Comparison of ENCODE assay signal across 18 cellular contexts in genomic region chr3:50220109-50220508, GRCh38. TPM values are rescaled to one million over a fixed set of nuclear protein-coding genes. Genes with fewer than 3 reads are reported as not detected.
DNase-seq lines count a peak whose midpoint lies in the region; ATAC-seq, FAIRE-seq and TF ChIP-seq lines count a peak whose summit lies in the region.
"Had no signal": no experiment of that assay in that cellular context is flagged by ENCODE, and none has a peak within 500 bp of the region (broad histone marks: within the 10 kb centered on the region; RNA-seq: fewer than 3 reads in every experiment).

No MANE protein-coding gene starts in this region.

- H3K27me3 ChIP-seq in H1 (replicated peaks in 1 of 4; ENCODE audit: control insufficient read depth in 3 of 4, extremely low read depth in 1 of 4, insufficient read depth in 3 of 4, low read length in 3 of 4), result peaks cover 0 to 2% (median 0%) of the 10 kb centered on the region in 4 experiments; a peak in 1 of 7 replicates
- peaks cover 0 to 31% (median 2%) of the 10 kb centered on the region in 3 experiments for H3K27me3 ChIP-seq in neuronal stem cell (ENCODE audit: control insufficient read depth in 3 of 3, insufficient read depth in 3 of 3, low read depth in 1 of 3, low read length in 3 of 3)
- no peaks in the 10 kb centered on the region for H3K27me3 ChIP-seq in brain microvascular endothelial cell (replicated peaks)
- no peaks in the 10 kb centered on the region for H3K27me3 ChIP-seq in small intestine (ENCODE audit: control insufficient read depth in 2 of 2, insufficient read depth in 2 of 2, low read length in 2 of 2)

- peaks cover 11% of the 10 kb centered on the region for H3K27me3 Mint-ChIP-seq in activated naive CD8-positive, alpha-beta T cell treated with anti-CD3 and anti-CD28 coated beads, Interleukin-2, amount 10 ng/mL, durations not matched to agents 7 days and 5 days
- H3K27me3 Mint-ChIP-seq in activated naive CD8-positive, alpha-beta T cell treated with anti-CD3 and anti-CD28 coated beads, Interleukin-2, amount 50 U/mL, for 24 hours, result peaks cover 8% of the 10 kb centered on the region

- H3K4ac ChIP-seq in H1 (replicated peaks; ENCODE audit: insufficient read length, low read depth, low read length) (no peak overlapping the region), neuronal stem cell (ENCODE audit: low read length) (no peak overlapping the region)

- no peak for ATAC-seq in activated naive CD8-positive, alpha-beta T cell treated with anti-CD3 and anti-CD28 coated beads, Interleukin-2, amount 10 ng/mL, durations not matched to agents 7 days and 5 days (ENCODE audit: low read depth)
- no peak for ATAC-seq in activated naive CD8-positive, alpha-beta T cell treated with anti-CD3 and anti-CD28 coated beads, Interleukin-2, amount 50 U/mL, for 24 hours

- H3K27ac ChIP-seq in H1 (ENCODE audit: low read depth, low read length) (no peak overlapping the region), neuronal stem cell (replicated peaks; ENCODE audit: low read length) (no peak overlapping the region), brain microvascular endothelial cell (no peak overlapping the region), small intestine (ENCODE audit: low read depth in 1 of 2, low read length in 1 of 2) (no peak overlapping the region)
- H3K27ac ChIP-seq: 22Rv1, C4-2B had no signal

- H4K8ac ChIP-seq in H1 (ENCODE audit: extremely low read depth, insufficient read depth, low read length) (no peak overlapping the region), neuronal stem cell (ENCODE audit: low read depth, low read length) (no peak overlapping the region)

- TF ChIP-seq EP300 in H1 (IDR thresholded peaks at IDR 0.05; ENCODE audit: borderline replicate concordance in 1 of 2, low read depth in 2 of 2, low read length in 2 of 2), result no peak

- H3K4me2 ChIP-seq in H1 (ENCODE audit: insufficient read depth in 1 of 2, low read depth in 2 of 2, low read length in 2 of 2) (no peak overlapping the region), neuronal stem cell (ENCODE audit: insufficient read depth, low read length, poor library complexity, severe bottlenecking) (no peak overlapping the region)

- H3K23ac ChIP-seq in H1 (ENCODE audit: insufficient read length), result no peak overlapping the region
- H3K23ac ChIP-seq in neuronal stem cell (ENCODE audit: low read depth, low read length, poor library complexity), result peak overlapping the region; percentile 57

- TF ChIP-seq POLR2A in H1 (IDR thresholded peaks at IDR 0.05; ENCODE audit: control extremely low read depth in 1 of 2, low read depth in 2 of 2, low read length in 2 of 2), result no peak

- peak overlapping the region; percentile 35; the same call in 1 of the 2 replicates for H2BK5ac ChIP-seq in H1 (ENCODE audit: low read depth, low read length)
- H2BK5ac ChIP-seq in neuronal stem cell (ENCODE audit: low read length), result no peak overlapping the region

- no peak overlapping the region for H3K4me3 ChIP-seq in H1 (ENCODE audit: extremely low read depth in 1 of 4, insufficient read depth in 2 of 4, low read depth in 3 of 4, low read length in 4 of 4)
- no peak overlapping the region for H3K4me3 ChIP-seq in neuronal stem cell (ENCODE audit: low read length in 2 of 2)
- H3K4me3 ChIP-seq in brain microvascular endothelial cell (ENCODE audit: low read depth, low read length), result no peak overlapping the region
- no peak overlapping the region for H3K4me3 ChIP-seq in small intestine (ENCODE audit: low read depth in 1 of 2, low read length in 2 of 2)

- H3K23me2 ChIP-seq in H1 (ENCODE audit: low read depth, low read length), result no peaks in the 10 kb centered on the region

- H3K4me3 Mint-ChIP-seq in activated naive CD8-positive, alpha-beta T cell treated with anti-CD3 and anti-CD28 coated beads, Interleukin-2, amount 10 ng/mL, durations not matched to agents 7 days and 5 days, result no peak overlapping the region
- H3K4me3 Mint-ChIP-seq in activated naive CD8-positive, alpha-beta T cell treated with anti-CD3 and anti-CD28 coated beads, Interleukin-2, amount 50 U/mL, for 24 hours, result no peak overlapping the region

- H3K14ac ChIP-seq in H1 (ENCODE audit: insufficient read length) (no peak overlapping the region), neuronal stem cell (ENCODE audit: low read length) (peak overlapping the region; percentile 58)

- H4K91ac ChIP-seq in H1 (replicated peaks; ENCODE audit: insufficient read length, low read length) (no peak overlapping the region), neuronal stem cell (ENCODE audit: low read depth, low read length, poor library complexity) (no peak overlapping the region)

- WGBS in H1 (ENCODE audit: extremely low coverage in 1 of 2, insufficient coverage in 1 of 2, insufficient read length in 1 of 2, insufficient replicate concordance in 2 of 2, low coverage in 1 of 2, low lambda C conversion rate in 2 of 2, missing lambda C conversion rate in 1 of 2), 2 experiments, result 89% methylated on average over 6 of the region's 6 CpGs; no CpG with 5 or more reads in 1 of the 2 experiments
- no CpG with 5 or more reads among the region's 6 CpGs for WGBS in neuronal stem cell (ENCODE audit: extremely low coverage in 2 of 2, insufficient read length in 2 of 2, insufficient replicate concordance in 1 of 2), 2 donors
- 78 to 88% (median 78%) methylated on average over 6 of the region's 6 CpGs for WGBS in small intestine, 3 donors

- H2AFZ ChIP-seq in H1 (ENCODE audit: low read length) (no peak overlapping the region), neuronal stem cell (ENCODE audit: low read length) (peak overlapping the region; percentile 0)

- H2BK120ac ChIP-seq in H1 (replicated peaks; ENCODE audit: low read depth, low read length), result no peak overlapping the region
- no peak overlapping the region for H2BK120ac ChIP-seq in neuronal stem cell (ENCODE audit: low read depth, low read length)

- POLR2A ChIA-PET in activated naive CD8-positive, alpha-beta T cell treated with anti-CD3 and anti-CD28 coated beads, Interleukin-2, amount 10 ng/mL, durations not matched to agents 7 days and 5 days (lab: Charles Lee), result interaction anchor here (1.3 to 2.4 kb wide), 2 partner anchors 25 to 27 kb away, joined by 3 to 12 read pairs; no protein-coding TSS in a partner anchor
- POLR2A ChIA-PET in H1 (lab: Charles Lee; ENCODE audit: partially characterized antibody), result interaction anchor here (1.0 to 3.9 kb wide), 3 partner anchors 9 to 65 kb away, joined by 3 to 23 read pairs (median 10); no protein-coding TSS in a partner anchor

- H3K4me1 ChIP-seq in H1 (replicated peaks in 1 of 4; ENCODE audit: control insufficient read depth in 3 of 4, insufficient read depth in 4 of 4, low read length in 3 of 4), result peaks cover 0 to 3% (median 1%) of the 10 kb centered on the region in 4 experiments; a peak in 5 of 7 replicates
- H3K4me1 ChIP-seq in neuronal stem cell (ENCODE audit: control insufficient read depth in 2 of 2, insufficient read depth in 1 of 2, low read depth in 1 of 2, low read length in 2 of 2), result peaks cover 0 to 18% of the 10 kb centered on the region in 2 donors
- H3K4me1 ChIP-seq in small intestine (ENCODE audit: control insufficient read depth in 2 of 2, insufficient read depth in 1 of 2, low read depth in 1 of 2, low read length in 1 of 2), result no peaks in the 10 kb centered on the region

- no peak for TF ChIP-seq RAD21 in H1 (IDR thresholded peaks at IDR 0.05 in 1 of 2, conservative IDR thresholded peaks at IDR 0.05 in 1 of 2; ENCODE audit: low read depth in 2 of 2, low read length in 2 of 2)

- no peak for DNase-seq in activated naive CD8-positive, alpha-beta T cell treated with anti-CD3 and anti-CD28 coated beads, Interleukin-2, amount 10 ng/mL, durations not matched to agents 7 days and 5 days
- DNase-seq in activated naive CD8-positive, alpha-beta T cell treated with anti-CD3 and anti-CD28 coated beads, Interleukin-2, amount 50 U/mL, for 24 hours, result no peak
- DNase-seq in H1 (ENCODE audit: low read depth in 1 of 2, low spot score in 2 of 2), result no peak
- no peak for DNase-seq in neuronal stem cell (ENCODE audit: low spot score)
- DNase-seq in brain microvascular endothelial cell, result no peak
- DNase-seq in small intestine, result no peak
- DNase-seq: AML-193, DND-41, GOT3, NCI-H1105, NCI-H1694, NCI-H510A treated with DMSO at 0.1 percent for 48 hours, NCI-H774, OCI-M1, SHP77 treated with DMSO at 0.1 percent for 48 hours had no signal

- H3K56ac ChIP-seq in H1 (replicated peaks; ENCODE audit: insufficient read length, low read depth, low read length), result no peak overlapping the region

- no peaks in the 10 kb centered on the region for H3K36me3 ChIP-seq in H1 (ENCODE audit: control insufficient read depth in 2 of 4, insufficient read depth in 4 of 4, low read length in 3 of 4)
- H3K36me3 ChIP-seq in neuronal stem cell (replicated peaks in 1 of 2; ENCODE audit: control insufficient read depth in 2 of 2, insufficient read depth in 2 of 2, low read length in 2 of 2), result no peaks in the 10 kb centered on the region
- no peaks in the 10 kb centered on the region for H3K36me3 ChIP-seq in brain microvascular endothelial cell (replicated peaks)
- H3K36me3 ChIP-seq in small intestine (ENCODE audit: control insufficient read depth in 2 of 2, insufficient read depth in 2 of 2, low read length in 2 of 2), result no peaks in the 10 kb centered on the region

- no peaks in the 10 kb centered on the region for H3K9me3 Mint-ChIP-seq in activated naive CD8-positive, alpha-beta T cell treated with anti-CD3 and anti-CD28 coated beads, Interleukin-2, amount 10 ng/mL, durations not matched to agents 7 days and 5 days
- H3K9me3 Mint-ChIP-seq in activated naive CD8-positive, alpha-beta T cell treated with anti-CD3 and anti-CD28 coated beads, Interleukin-2, amount 50 U/mL, for 24 hours, result no peaks in the 10 kb centered on the region

- H3K79me1 ChIP-seq in H1 (ENCODE audit: low read depth, low read length) (no peaks in the 10 kb centered on the region), neuronal stem cell (ENCODE audit: low read depth, low read length) (no peaks in the 10 kb centered on the region)

- TF ChIP-seq CTCF in H1 (IDR thresholded peaks at IDR 0.05; ENCODE audit: control extremely low read depth in 1 of 3, insufficient read depth in 1 of 3, low read depth in 1 of 3, low read length in 3 of 3), result no peak
- no peak for TF ChIP-seq CTCF in brain microvascular endothelial cell (IDR thresholded peaks at IDR 0.05; ENCODE audit: low read depth, low read length, missing control alignments)

- no peak overlapping the region for H4K5ac ChIP-seq in H1 (ENCODE audit: insufficient read length, low read depth, low read length)

- no peak overlapping the region for H2AK5ac ChIP-seq in H1 (ENCODE audit: low read depth, low read length)
- no peak overlapping the region for H2AK5ac ChIP-seq in neuronal stem cell (ENCODE audit: low read depth, low read length)

- H3K4me1 Mint-ChIP-seq in activated naive CD8-positive, alpha-beta T cell treated with anti-CD3 and anti-CD28 coated beads, Interleukin-2, amount 10 ng/mL, durations not matched to agents 7 days and 5 days, result no peaks in the 10 kb centered on the region
- no peaks in the 10 kb centered on the region for H3K4me1 Mint-ChIP-seq in activated naive CD8-positive, alpha-beta T cell treated with anti-CD3 and anti-CD28 coated beads, Interleukin-2, amount 50 U/mL, for 24 hours

- no peaks in the 10 kb centered on the region for H3K9me3 ChIP-seq in H1 (ENCODE audit: insufficient read depth in 2 of 2, low read depth in 1 of 2, low read length in 1 of 2)
- H3K9me3 ChIP-seq in neuronal stem cell (replicated peaks in 1 of 2; ENCODE audit: control insufficient read depth in 2 of 2, insufficient read depth in 1 of 2, low read depth in 1 of 2, low read length in 2 of 2), result no peaks in the 10 kb centered on the region
- no peaks in the 10 kb centered on the region for H3K9me3 ChIP-seq in small intestine (ENCODE audit: control insufficient read depth, low read depth)

- H2BK12ac ChIP-seq in H1 (ENCODE audit: low read depth, low read length), result no peak overlapping the region
- no peak overlapping the region for H2BK12ac ChIP-seq in neuronal stem cell (ENCODE audit: low read length)

- H3K9ac ChIP-seq in H1 (replicated peaks in 1 of 4; ENCODE audit: extremely low read depth in 1 of 4, low read depth in 3 of 4, low read length in 3 of 4) (no peak overlapping the region), neuronal stem cell (ENCODE audit: low read depth, low read length, poor library complexity) (peak overlapping the region; percentile 39)

- H2BK20ac ChIP-seq in H1 (ENCODE audit: low read length), result no peak overlapping the region

- no peak overlapping the region for H3K18ac ChIP-seq in H1 (ENCODE audit: extremely low read depth, low read length)
- peak overlapping the region; percentile 67 for H3K18ac ChIP-seq in neuronal stem cell (ENCODE audit: low read length)

- H3K27ac Mint-ChIP-seq in activated naive CD8-positive, alpha-beta T cell treated with anti-CD3 and anti-CD28 coated beads, Interleukin-2, amount 10 ng/mL, durations not matched to agents 7 days and 5 days, result peak overlapping the region; percentile 28
- H3K27ac Mint-ChIP-seq in activated naive CD8-positive, alpha-beta T cell treated with anti-CD3 and anti-CD28 coated beads, Interleukin-2, amount 50 U/mL, for 24 hours, result no peak overlapping the region

- CTCF ChIA-PET in H1 (lab: Charles Lee; ENCODE audit: partially characterized antibody), result interaction anchor here (0.6 to 48.1 kb wide), 12 partner anchors 7 to 196 kb away, joined by 3 to 2149 read pairs (median 4); partner anchors contain the start of genes GNAI2, GNAT1, LSMEM2 and SEMA3B

- H3K36me3 Mint-ChIP-seq in activated naive CD8-positive, alpha-beta T cell treated with anti-CD3 and anti-CD28 coated beads, Interleukin-2, amount 10 ng/mL, durations not matched to agents 7 days and 5 days, result no peaks in the 10 kb centered on the region
- no peaks in the 10 kb centered on the region for H3K36me3 Mint-ChIP-seq in activated naive CD8-positive, alpha-beta T cell treated with anti-CD3 and anti-CD28 coated beads, Interleukin-2, amount 50 U/mL, for 24 hours (ENCODE audit: low read depth)

- FAIRE-seq in H1 (lab: Jason Lieb, UNC) (no peak), small intestine (lab: Jason Lieb, UNC) (no peak)

- no peaks in the 10 kb centered on the region for H4K20me1 ChIP-seq in H1 (replicated peaks in 1 of 2; ENCODE audit: control insufficient read depth in 1 of 2, insufficient read depth in 2 of 2, low read length in 2 of 2)

- in situ Hi-C loops in brain microvascular endothelial cell (cut with HindIII; ENCODE audit: low pct_ligation_motif_present, low sequenced_read_pairs), result no loop called here

- no peak overlapping the region for H2BK15ac ChIP-seq in H1 (ENCODE audit: low read length)
- no peak overlapping the region for H2BK15ac ChIP-seq in neuronal stem cell (ENCODE audit: low read length)

- no peaks in the 10 kb centered on the region for H3K79me2 ChIP-seq in H1 (ENCODE audit: control insufficient read depth in 1 of 2, insufficient read depth in 2 of 2, low read length in 2 of 2)

RNA-seq across cellular contexts. Expression of gene SLC38A3, which starts 15.0 kb away (rescaled TPM):
- not detected for total RNA-seq in activated naive CD8-positive, alpha-beta T cell treated with anti-CD3 and anti-CD28 coated beads, Interleukin-2, amount 10 ng/mL, durations not matched to agents 7 days and 5 days
- 0.57 and 1.2 TPM in 2 replicates for total RNA-seq in H1 (2021; fragmentation: NEBNext Ultra II Directional; extraction: Animal tissue kit (Norgen Biotek cat#: 25700))
- 3.7 and 4.7 TPM in 2 replicates for polyA plus RNA-seq in H1 (2011; rRNA removed)
- 2.0 TPM for polyA plus RNA-seq in H1 (2011; cell fraction: cytosol; rRNA removed)
- 10.8 TPM for polyA plus RNA-seq in H1 (2011; cell fraction: nucleus; rRNA removed)
- 0.87 to 1.5 TPM (median 1.1 TPM) in 4 replicates for polyA plus RNA-seq in H1 (2012, experiment 1 of 2)
- polyA plus RNA-seq in H1 (2012, experiment 2 of 2), result 0.85 TPM
- 1.2 TPM for polyA plus RNA-seq in H1 (2013, experiment 1 of 2)
- 1.0 TPM for polyA plus RNA-seq in H1 (2013, experiment 2 of 2)
- 1.5 and 2.5 TPM in 2 replicates for polyA minus RNA-seq in H1 (2011; rRNA and poly(A)+ RNA removed)
- 0.88 TPM for polyA minus RNA-seq in H1 (2011; cell fraction: cytosol; rRNA and poly(A)+ RNA removed)
- polyA minus RNA-seq in H1 (2011; cell fraction: nucleus; rRNA and poly(A)+ RNA removed), result 1.9 TPM
- 3.5 TPM for polyA plus RNA-seq in neuronal stem cell (2013, experiment 1 of 2)
- polyA plus RNA-seq in neuronal stem cell (2013, experiment 2 of 2), result 3.2 TPM
- 1 to 10 TPM in 1 of 3 donors, not detected in 2; 2.1 TPM for polyA plus RNA-seq in small intestine

RNA-seq across cellular contexts. Expression of gene GNAI2, which starts 15.9 kb away (rescaled TPM):
- total RNA-seq in activated naive CD8-positive, alpha-beta T cell treated with anti-CD3 and anti-CD28 coated beads, Interleukin-2, amount 10 ng/mL, durations not matched to agents 7 days and 5 days, result 100 to 1,000 TPM; 435 to 448 TPM
- 168 and 169 TPM in 2 replicates for total RNA-seq in H1 (2021; fragmentation: NEBNext Ultra II Directional; extraction: Animal tissue kit (Norgen Biotek cat#: 25700))
- polyA plus RNA-seq in H1 (2011; rRNA removed), result 516 and 539 TPM in 2 replicates
- 378 TPM for polyA plus RNA-seq in H1 (2011; cell fraction: cytosol; rRNA removed)
- 319 TPM for polyA plus RNA-seq in H1 (2011; cell fraction: nucleus; rRNA removed)
- 135 to 260 TPM (median 228 TPM) in 4 replicates for polyA plus RNA-seq in H1 (2012, experiment 1 of 2)
- polyA plus RNA-seq in H1 (2012, experiment 2 of 2), result 195 TPM
- 215 TPM for polyA plus RNA-seq in H1 (2013, experiment 1 of 2)
- polyA plus RNA-seq in H1 (2013, experiment 2 of 2), result 242 TPM
- 310 and 337 TPM in 2 replicates for polyA minus RNA-seq in H1 (2011; rRNA and poly(A)+ RNA removed)
- 106 TPM for polyA minus RNA-seq in H1 (2011; cell fraction: cytosol; rRNA and poly(A)+ RNA removed)
- 98.5 TPM for polyA minus RNA-seq in H1 (2011; cell fraction: nucleus; rRNA and poly(A)+ RNA removed)
- polyA plus RNA-seq in neuronal stem cell (2013, experiment 1 of 2), result 457 TPM
- polyA plus RNA-seq in neuronal stem cell (2013, experiment 2 of 2), result 458 TPM
- polyA plus RNA-seq in small intestine, result 100 to 1,000 TPM in 1 of 3 donors, 10 to 100 TPM in 2; 23.9 to 117 (median 49.2) TPM

RNA-seq across cellular contexts. Expression of gene GNAT1, which starts 28.7 kb away (rescaled TPM):
- total RNA-seq in activated naive CD8-positive, alpha-beta T cell treated with anti-CD3 and anti-CD28 coated beads, Interleukin-2, amount 10 ng/mL, durations not matched to agents 7 days and 5 days, result not detected
- not detected in 2 replicates for total RNA-seq in H1 (2021; fragmentation: NEBNext Ultra II Directional; extraction: Animal tissue kit (Norgen Biotek cat#: 25700))
- 0.08 and 0.20 TPM in 2 replicates for polyA plus RNA-seq in H1 (2011; rRNA removed)
- 0.10 TPM for polyA plus RNA-seq in H1 (2011; cell fraction: cytosol; rRNA removed)
- polyA plus RNA-seq in H1 (2011; cell fraction: nucleus; rRNA removed), result 0.19 TPM
- 0.32 to 0.39 TPM in 2 of 4 replicates, not detected in the others for polyA plus RNA-seq in H1 (2012, experiment 1 of 2)
- not detected for polyA plus RNA-seq in H1 (2012, experiment 2 of 2)
- polyA plus RNA-seq in H1 (2013, experiment 1 of 2), result 0.12 TPM
- polyA plus RNA-seq in H1 (2013, experiment 2 of 2), result 0.18 TPM
- 0.13 and 0.15 TPM in 2 replicates for polyA minus RNA-seq in H1 (2011; rRNA and poly(A)+ RNA removed)
- not detected for polyA minus RNA-seq in H1 (2011; cell fraction: cytosol; rRNA and poly(A)+ RNA removed)
- polyA minus RNA-seq in H1 (2011; cell fraction: nucleus; rRNA and poly(A)+ RNA removed), result not detected
- 0.03 TPM for polyA plus RNA-seq in neuronal stem cell (2013, experiment 1 of 2)
- 0.04 TPM for polyA plus RNA-seq in neuronal stem cell (2013, experiment 2 of 2)
- polyA plus RNA-seq in small intestine, result not detected
- total RNA-seq: G401 had no signal

RNA-seq across cellular contexts. Expression of gene SEMA3B, which starts 48.8 kb away (rescaled TPM):
- total RNA-seq in activated naive CD8-positive, alpha-beta T cell treated with anti-CD3 and anti-CD28 coated beads, Interleukin-2, amount 10 ng/mL, durations not matched to agents 7 days and 5 days, result 1 to 10 TPM in 1 of 2 experiments, under 1 TPM in 1; 0.36 to 1.0 TPM
- total RNA-seq in H1 (2021; fragmentation: NEBNext Ultra II Directional; extraction: Animal tissue kit (Norgen Biotek cat#: 25700)), result 4.7 and 4.8 TPM in 2 replicates
- 3.0 and 7.1 TPM in 2 replicates for polyA plus RNA-seq in H1 (2011; rRNA removed)
- 7.4 TPM for polyA plus RNA-seq in H1 (2011; cell fraction: cytosol; rRNA removed)
- 37.5 TPM for polyA plus RNA-seq in H1 (2011; cell fraction: nucleus; rRNA removed)
- polyA plus RNA-seq in H1 (2012, experiment 1 of 2), result 3.1 to 6.7 TPM (median 5.4 TPM) in 4 replicates
- polyA plus RNA-seq in H1 (2012, experiment 2 of 2), result 2.1 TPM
- 2.4 TPM for polyA plus RNA-seq in H1 (2013, experiment 1 of 2)
- 2.4 TPM for polyA plus RNA-seq in H1 (2013, experiment 2 of 2)
- 1.2 and 1.4 TPM in 2 replicates for polyA minus RNA-seq in H1 (2011; rRNA and poly(A)+ RNA removed)
- 9.0 TPM for polyA minus RNA-seq in H1 (2011; cell fraction: cytosol; rRNA and poly(A)+ RNA removed)
- polyA minus RNA-seq in H1 (2011; cell fraction: nucleus; rRNA and poly(A)+ RNA removed), result 6.6 TPM
- polyA plus RNA-seq in neuronal stem cell (2013, experiment 1 of 2), result 5.0 TPM
- 5.2 TPM for polyA plus RNA-seq in neuronal stem cell (2013, experiment 2 of 2)
- 100 to 1,000 TPM in 2 of 3 donors, 10 to 100 TPM in 1; 39.2 to 204 (median 164) TPM for polyA plus RNA-seq in small intestine

RNA-seq across cellular contexts. Expression of gene LSMEM2, which starts 58.8 kb away (rescaled TPM):
- not detected for total RNA-seq in activated naive CD8-positive, alpha-beta T cell treated with anti-CD3 and anti-CD28 coated beads, Interleukin-2, amount 10 ng/mL, durations not matched to agents 7 days and 5 days
- total RNA-seq in H1 (2021; fragmentation: NEBNext Ultra II Directional; extraction: Animal tissue kit (Norgen Biotek cat#: 25700)), result 0.57 and 0.58 TPM in 2 replicates
- polyA plus RNA-seq in H1 (2011; rRNA removed) (0.68 and 0.94 TPM in 2 replicates), small intestine (under 1 TPM in 2 of 3 donors, not detected in 1; 0.21 to 0.54 TPM)
- polyA plus RNA-seq in H1 (2011; cell fraction: cytosol; rRNA removed), result 0.74 TPM
- 1.1 TPM for polyA plus RNA-seq in H1 (2011; cell fraction: nucleus; rRNA removed)
- polyA plus RNA-seq in H1 (2012, experiment 1 of 2), result 0.37 to 0.74 TPM (median 0.57 TPM) in 4 replicates
- polyA plus RNA-seq in H1 (2012, experiment 2 of 2), result 0.38 TPM
- polyA plus RNA-seq in H1 (2013, experiment 1 of 2), result 0.20 TPM
- polyA plus RNA-seq in H1 (2013, experiment 2 of 2), result 0.15 TPM
- 0.63 and 0.69 TPM in 2 replicates for polyA minus RNA-seq in H1 (2011; rRNA and poly(A)+ RNA removed)
- not detected for polyA minus RNA-seq in H1 (2011; cell fraction: cytosol; rRNA and poly(A)+ RNA removed)
- not detected for polyA minus RNA-seq in H1 (2011; cell fraction: nucleus; rRNA and poly(A)+ RNA removed)
- polyA plus RNA-seq in neuronal stem cell (2013, experiment 1 of 2), result 0.28 TPM
- polyA plus RNA-seq in neuronal stem cell (2013, experiment 2 of 2), result 0.21 TPM
